19 cellular contexts compared by ENCODE assay signal in genomic region chr12:119319638-119320037, GRCh38. TPM values are rescaled to one million over a fixed set of nuclear protein-coding genes. Genes with fewer than 3 reads are reported as not detected.
A peak's percentile ranks its signal among the peaks of the same experiment; 100 is the strongest.
DNase-seq lines count a peak whose midpoint lies in the region; ATAC-seq lines count a peak whose summit lies in the region.
"Had no signal": no experiment of that assay in that cellular context is flagged by ENCODE, and none has a peak within 500 bp of the region (broad histone marks: within the 10 kb centered on the region; RNA-seq: fewer than 3 reads in every experiment).

No MANE protein-coding gene starts in this region.

- H3K4me3 Mint-ChIP-seq in activated T-helper 1 cell treated with anti-CD3 and anti-CD28 coated beads, Interleukin-12 subunit alpha, Interleukin-12 subunit beta, Interleukin-2, Interleukin-4 antibody, amounts not matched to agents 30 ng/mL and 10 ng/mL and 1 ng/mL, durations not matched to agents 14 hours and 24 hours and 36 hours, result no peak overlapping the region
- H3K4me3 Mint-ChIP-seq: CD4-positive, alpha-beta memory T cell; HFFc6 had no signal

- no peaks in the 10 kb centered on the region for H3K9me3 Mint-ChIP-seq in activated T-helper 1 cell treated with anti-CD3 and anti-CD28 coated beads, Interleukin-12 subunit alpha, Interleukin-12 subunit beta, Interleukin-2, Interleukin-4 antibody, amounts not matched to agents 30 ng/mL and 10 ng/mL and 1 ng/mL, durations not matched to agents 14 hours and 24 hours and 36 hours

- H3K27me3 ChIP-seq in MG63, result no peaks in the 10 kb centered on the region
- peaks cover 3% of the 10 kb centered on the region for H3K27me3 ChIP-seq in rectal smooth muscle tissue (ENCODE audit: control insufficient read depth, insufficient read depth, low read length)

- peak; percentile 48 for DNase-seq in D341Med (ENCODE audit: low spot score)
- DNase-seq in MG63, result peak; percentile 13
- DNase-seq in left cardiac atrium, result no peak
- no peak for DNase-seq in 8988T
- DNase-seq in substantia nigra (lab: John Stamatoyannopoulos, UW), result no peak
- DNase-seq in activated T-helper 1 cell treated with anti-CD3 and anti-CD28 coated beads, Interleukin-12 subunit alpha, Interleukin-12 subunit beta, Interleukin-2, Interleukin-4 antibody, amounts not matched to agents 30 ng/mL and 10 ng/mL and 1 ng/mL, durations not matched to agents 14 hours and 24 hours and 36 hours (ENCODE audit: low spot score), result no peak
- DNase-seq: Calu3; CD4-positive, alpha-beta memory T cell; DMS79; HFFc6; NCI-H1048; NCI-H146; NCI-H2081 treated with DMSO at 0.1 percent for 48 hours; NCI-H2227 treated with DMSO at 0.1 percent for 48 hours; PC-3 had no signal

- peak; percentile 61 to 68 for ATAC-seq in left cardiac atrium
- ATAC-seq: HepG2, PC-3 had no signal

- H3K9me3 ChIP-seq in MG63, result no peaks in the 10 kb centered on the region

- H3K36me3 Mint-ChIP-seq in activated T-helper 1 cell treated with anti-CD3 and anti-CD28 coated beads, Interleukin-12 subunit alpha, Interleukin-12 subunit beta, Interleukin-2, Interleukin-4 antibody, amounts not matched to agents 30 ng/mL and 10 ng/mL and 1 ng/mL, durations not matched to agents 14 hours and 24 hours and 36 hours (ENCODE audit: low read depth), result no peaks in the 10 kb centered on the region
- H3K36me3 Mint-ChIP-seq: CD4-positive, alpha-beta memory T cell had no signal

- peaks cover 25% of the 10 kb centered on the region for H3K4me1 ChIP-seq in rectal smooth muscle tissue (ENCODE audit: control insufficient read depth, insufficient read depth, low read length)

- H3K9ac ChIP-seq in rectal smooth muscle tissue (ENCODE audit: low read length), result no peak overlapping the region
- H3K9ac ChIP-seq: KMS-11 had no signal

- no peaks in the 10 kb centered on the region for H3K4me1 Mint-ChIP-seq in activated T-helper 1 cell treated with anti-CD3 and anti-CD28 coated beads, Interleukin-12 subunit alpha, Interleukin-12 subunit beta, Interleukin-2, Interleukin-4 antibody, amounts not matched to agents 30 ng/mL and 10 ng/mL and 1 ng/mL, durations not matched to agents 14 hours and 24 hours and 36 hours (ENCODE audit: low read depth)
- H3K4me1 Mint-ChIP-seq: CD4-positive, alpha-beta memory T cell had no signal

- H3K27ac ChIP-seq in rectal smooth muscle tissue (ENCODE audit: low read depth, low read length) (peak overlapping the region; percentile 66), substantia nigra (ENCODE audit: low read depth, low read length, poor library complexity, severe bottlenecking) (no peak overlapping the region)
- H3K27ac ChIP-seq: KMS-11 had no signal

- intact Hi-C loops in left cardiac atrium (cut with DNase I), result no loop called here
- intact Hi-C loops in activated T-helper 1 cell treated with anti-CD3 and anti-CD28 coated beads, Interleukin-12 subunit alpha, Interleukin-12 subunit beta, Interleukin-2, Interleukin-4 antibody, amounts not matched to agents 30 ng/mL and 10 ng/mL and 1 ng/mL, durations not matched to agents 14 hours and 24 hours and 36 hours (cut with micrococcal nuclease), result no loop called here

- no peak overlapping the region for H3K4me3 ChIP-seq in MG63
- H3K4me3 ChIP-seq in rectal smooth muscle tissue (ENCODE audit: low read length), result no peak overlapping the region

- no peak overlapping the region for H3K27ac Mint-ChIP-seq in activated T-helper 1 cell treated with anti-CD3 and anti-CD28 coated beads, Interleukin-12 subunit alpha, Interleukin-12 subunit beta, Interleukin-2, Interleukin-4 antibody, amounts not matched to agents 30 ng/mL and 10 ng/mL and 1 ng/mL, durations not matched to agents 14 hours and 24 hours and 36 hours
- H3K27ac Mint-ChIP-seq: CD4-positive, alpha-beta memory T cell; HFFc6 had no signal

- H3K27me3 Mint-ChIP-seq in activated T-helper 1 cell treated with anti-CD3 and anti-CD28 coated beads, Interleukin-12 subunit alpha, Interleukin-12 subunit beta, Interleukin-2, Interleukin-4 antibody, amounts not matched to agents 30 ng/mL and 10 ng/mL and 1 ng/mL, durations not matched to agents 14 hours and 24 hours and 36 hours (ENCODE audit: insufficient read depth), result no peaks in the 10 kb centered on the region

- H3K36me3 ChIP-seq in MG63 (no peaks in the 10 kb centered on the region), rectal smooth muscle tissue (ENCODE audit: control insufficient read depth, insufficient read depth, low read length) (no peaks in the 10 kb centered on the region)

RNA-seq across cellular contexts. Expression of gene CCDC60, which starts 14.9 kb away (rescaled TPM):
- not detected in 2 replicates for total RNA-seq in MG63 (2014; rRNA removed; shearing (Covaris generic); ENCODE audit: low replicate concordance)
- total RNA-seq in left cardiac atrium, result not detected
- not detected in 2 replicates for total RNA-seq in activated T-helper 1 cell treated with anti-CD3 and anti-CD28 coated beads, Interleukin-12 subunit alpha, Interleukin-12 subunit beta, Interleukin-2, Interleukin-4 antibody, amounts not matched to agents 30 ng/mL and 10 ng/mL and 1 ng/mL, durations not matched to agents 14 hours and 24 hours and 36 hours
- total RNA-seq: Calu3; CD4-positive, alpha-beta memory T cell; HepG2; HFFc6; M059J; PC-3 had no signal

Comparison
In these comparisons a context has a peak if more than half of its experiments do, and no peak if none do; other contexts are left out.
1. DNase-seq: peak in D341Med (single experiment) and MG63 (single experiment); none in left cardiac atrium (single experiment), 8988T (single experiment), substantia nigra (0 of 49) and activated T-helper 1 cell treated with anti-CD3 and anti-CD28 coated beads, Interleukin-12 subunit alpha, Interleukin-12 subunit beta, Interleukin-2, Interleukin-4 antibody, amounts not matched to agents 30 ng/mL and 10 ng/mL and 1 ng/mL, durations not matched to agents 14 hours and 24 hours and 36 hours (single experiment).